In genomic region chr6:4658486-4658885, GRCh38 we compare ENCODE assay signal across 1 cellular context.
TF ChIP-seq lines count a peak whose summit lies in the region.

No MANE protein-coding gene starts in this region.

TF ChIP-seq in H1, 55 proteins besides CTCF, POLR2A, EP300 and RAD21 (continued from another document):
- TF ChIP-seq NANOG (IDR thresholded peaks at IDR 0.05; ENCODE audit: insufficient read depth, low read depth, low read length, poor library complexity, severe bottlenecking) (no peak), HDAC2 (IDR thresholded peaks at IDR 0.05; ENCODE audit: borderline replicate concordance in 1 of 2, low read depth in 2 of 2, low read length in 2 of 2) (no peak)
